Comparison of ENCODE assay signal across 8 cellular contexts in the genomic region with DNA sequence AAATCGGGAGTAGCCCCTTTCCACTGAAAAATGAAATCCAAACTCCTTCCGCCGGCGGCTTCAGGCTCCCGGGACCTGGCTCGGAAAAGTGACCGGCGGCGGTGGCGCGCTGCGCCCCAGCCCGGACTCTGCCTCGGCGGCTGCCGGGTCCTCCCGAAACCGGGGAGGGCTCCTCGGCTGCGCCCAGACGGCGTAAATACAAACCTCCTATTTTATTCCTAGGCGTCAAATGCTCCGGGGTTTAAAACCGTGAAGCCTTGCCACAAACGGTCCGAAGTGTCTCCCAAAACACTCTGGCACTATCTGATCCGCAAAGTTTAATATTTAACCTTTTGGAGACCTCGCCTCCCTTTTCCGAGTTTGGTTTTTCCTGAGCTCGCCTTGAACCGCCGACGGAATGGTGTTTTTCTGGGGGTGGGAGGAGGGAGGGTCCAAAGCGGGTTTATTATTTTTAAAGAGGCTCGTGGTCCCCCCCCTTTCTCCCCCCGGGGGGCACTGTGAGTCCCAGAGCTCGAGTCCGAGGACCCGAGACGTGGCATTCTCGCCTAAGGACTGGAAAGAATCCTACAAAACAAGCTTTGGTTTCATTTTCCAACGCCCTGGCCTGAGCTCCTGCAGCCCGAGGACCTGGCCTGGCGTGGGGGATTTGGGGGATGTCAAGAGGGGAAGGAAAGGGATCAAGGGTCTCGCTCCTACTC. TPM values are rescaled to one million over a fixed set of nuclear protein-coding genes. Genes with fewer than 3 reads are reported as not detected.
DNase-seq lines count a peak whose midpoint lies in the region; ATAC-seq and TF ChIP-seq lines count a peak whose summit lies in the region.

No MANE protein-coding gene starts in this region.

- H3K4me3 Mint-ChIP-seq in immature natural killer cell: peak overlapping the region; percentile 75 to 84 (median 82)

- DNase-seq in NCI-H82 (lab: John Stamatoyannopoulos, UW) (peak; percentile 52), NCI-H82 treated with DMSO at 0.1 percent for 48 hours (lab: John Stamatoyannopoulos, UW; ENCODE audit: unreplicated experiment) (no peak), NCI-H226 (peak; percentile 80), brain microvascular endothelial cell (peak; percentile 77), immature natural killer cell (peak in 1 of 3 donors; percentile 20), skeletal muscle cell (ENCODE audit: low read depth) (no peak), GOT3 (lab: John Stamatoyannopoulos, UW) (no peak)

- H3K27me3 ChIP-seq in brain microvascular endothelial cell (replicated peaks): no peaks in the 10 kb centered on the region

- in situ Hi-C loops in brain microvascular endothelial cell (cut with HindIII; ENCODE audit: low pct_ligation_motif_present, low sequenced_read_pairs): no loop called here

- H3K9me3 Mint-ChIP-seq in immature natural killer cell: peaks cover 0 to 4% (median 0%) of the 10 kb centered on the region in 6 donors

- no peak for TF ChIP-seq CTCF in brain microvascular endothelial cell (IDR thresholded peaks at IDR 0.05; ENCODE audit: low read depth, low read length, missing control alignments)

- ATAC-seq in HG02610 (IDR thresholded peaks at IDR 0.05; ENCODE audit: unreplicated experiment): no peak

- H3K4me3 ChIP-seq in brain microvascular endothelial cell (ENCODE audit: low read depth, low read length) (peak overlapping the region; percentile 85), skeletal muscle cell (ENCODE audit: low read depth, low read length) (peak overlapping the region; percentile 84)

- H3K27ac Mint-ChIP-seq in immature natural killer cell: peak overlapping the region in 3 of 6 donors; percentile 35 to 65 (median 59)

- peaks cover 30 to 56% (median 45%) of the 10 kb centered on the region in 3 donors for H3K27me3 Mint-ChIP-seq in immature natural killer cell (ENCODE audit: low read depth in 3 of 3)

- peak overlapping the region; percentile 73 for H3K27ac ChIP-seq in brain microvascular endothelial cell

- H3K36me3 ChIP-seq in brain microvascular endothelial cell (replicated peaks): peaks cover 5% of the 10 kb centered on the region

- peaks cover 0 to 6% (median 0%) of the 10 kb centered on the region in 3 donors for H3K36me3 Mint-ChIP-seq in immature natural killer cell

- peaks cover 37 to 41% of the 10 kb centered on the region in 2 donors for H3K4me1 Mint-ChIP-seq in immature natural killer cell

RNA-seq across cellular contexts. Expression of a gene that starts 1.9 kb away (rescaled TPM):
- 1 to 10 TPM in 2 of 3 donors, under 1 TPM in 1; 0.42 to 4.1 (median 1.0) TPM for polyA plus RNA-seq in immature natural killer cell

Comparison
In these comparisons a context has a peak if more than half of its experiments do, and no peak if none do; other contexts are left out.
1. DNase-seq: peak in NCI-H82 (single experiment), NCI-H226 (single experiment) and brain microvascular endothelial cell (single experiment); none in NCI-H82 treated with DMSO at 0.1 percent for 48 hours (single experiment), skeletal muscle cell (single experiment) and GOT3 (single experiment).